13 cellular contexts compared by ENCODE assay signal in genomic region chr17:2435181-2435741, GRCh38.
DNase-seq lines count a peak whose midpoint lies in the region; FAIRE-seq and TF ChIP-seq lines count a peak whose summit lies in the region.
"Had no signal": no experiment of that assay in that cellular context is flagged by ENCODE, and none has a peak within 500 bp of the region (broad histone marks: within the 10 kb centered on the region; RNA-seq: fewer than 3 reads in every experiment).

No MANE protein-coding gene starts in this region.

- DNase-seq in AG09309 (ENCODE audit: low read depth) = peak; percentile 24
- peak; percentile 88 for DNase-seq in NCI-H1436 (lab: John Stamatoyannopoulos, UW)
- DNase-seq in anterior cingulate cortex (lab: John Stamatoyannopoulos, UW) = peak in 36 of 58 donors; percentile 18 to 85 (median 50)
- DNase-seq in iPS-NIHi7 (ENCODE audit: extremely low spot score) = peak; percentile 56
- DNase-seq in foreskin melanocyte = no peak
- DNase-seq in activated CD8-positive, alpha-beta memory T cell treated with anti-CD3 and anti-CD28 coated beads, Interleukin-2, amount 50 U/mL, for 4 hours = no peak
- DNase-seq in RKO (ENCODE audit: low spot score) = no peak
- no peak for DNase-seq in D721Med (ENCODE audit: insufficient read length, low spot score)
- DNase-seq: activated CD4-positive, alpha-beta T cell treated with anti-CD3 and anti-CD28 coated beads, Interleukin-2, amount 10 ng/mL, durations not matched to agents 7 days and 5 days; AML-193; RPMI8226 had no signal

- H3K4me3 ChIP-seq in AG09309 (ENCODE audit: control insufficient read depth, low read depth, low read length) = no peak overlapping the region
- H3K4me3 ChIP-seq: GM12878, HAP-1 had no signal

- TF ChIP-seq CTCF in AG09309 (IDR thresholded peaks at IDR 0.05; ENCODE audit: control insufficient read depth, insufficient read depth, low read depth, low read length, missing control alignments) (no peak), D721Med (IDR thresholded peaks at IDR 0.05; ENCODE audit: insufficient read depth, missing control alignments) (no peak)

- no peak for FAIRE-seq in D721Med (lab: Jason Lieb, UNC)
- FAIRE-seq: GM12878 had no signal

Comparison
In these comparisons a context has a peak if more than half of its experiments do, and no peak if none do; other contexts are left out.
1. DNase-seq: peak in AG09309 (single experiment), NCI-H1436 (single experiment), anterior cingulate cortex (36 of 58) and iPS-NIHi7 (single experiment); none in foreskin melanocyte (single experiment), activated CD8-positive, alpha-beta memory T cell treated with anti-CD3 and anti-CD28 coated beads, Interleukin-2, amount 50 U/mL, for 4 hours (single experiment), RKO (single experiment) and D721Med (single experiment).